20 cellular contexts compared by ENCODE assay signal in genomic region chr1:241275981-241276380, GRCh38.
DNase-seq lines count a peak whose midpoint lies in the region; ATAC-seq and FAIRE-seq lines count a peak whose summit lies in the region.
"Had no signal": no experiment of that assay in that cellular context is flagged by ENCODE, and none has a peak within 500 bp of the region (broad histone marks: within the 10 kb centered on the region; RNA-seq: fewer than 3 reads in every experiment).

No MANE protein-coding gene starts in this region.

- FAIRE-seq in urothelium cell line (lab: Jason Lieb, UNC) = no peak
- FAIRE-seq: H54 had no signal

- ATAC-seq in HG03469 (IDR thresholded peaks at IDR 0.05; ENCODE audit: unreplicated experiment) (no peak), GM18873 (IDR thresholded peaks at IDR 0.05; ENCODE audit: low FRiP score, unreplicated experiment) (no peak)

- peak; percentile 25 for DNase-seq in HS-5 (ENCODE audit: low read depth)
- DNase-seq in NCI-H146 (lab: John Stamatoyannopoulos, UW) = peak; percentile 46
- DNase-seq in dermis blood vessel endothelial cell = peak; percentile 62
- peak; percentile 47 for DNase-seq in urothelium cell line (ENCODE audit: low spot score)
- no peak for DNase-seq in NCI-H2171 treated with DMSO at 0.1 percent for 48 hours (lab: John Stamatoyannopoulos, UW)
- DNase-seq: Caco-2; CD4-positive, alpha-beta memory T cell; GF-D8; KG1; MV-4-11; NCI-H1105 treated with DMSO at 0.1 percent for 48 hours; NCI-H1694 treated with DMSO at 0.1 percent for 48 hours; NCI-H2081 treated with DMSO at 0.1 percent for 48 hours; NCI-H446; NCI-H526; OCI-M1; Right ventricle myocardium superior had no signal
